In the genomic region with DNA sequence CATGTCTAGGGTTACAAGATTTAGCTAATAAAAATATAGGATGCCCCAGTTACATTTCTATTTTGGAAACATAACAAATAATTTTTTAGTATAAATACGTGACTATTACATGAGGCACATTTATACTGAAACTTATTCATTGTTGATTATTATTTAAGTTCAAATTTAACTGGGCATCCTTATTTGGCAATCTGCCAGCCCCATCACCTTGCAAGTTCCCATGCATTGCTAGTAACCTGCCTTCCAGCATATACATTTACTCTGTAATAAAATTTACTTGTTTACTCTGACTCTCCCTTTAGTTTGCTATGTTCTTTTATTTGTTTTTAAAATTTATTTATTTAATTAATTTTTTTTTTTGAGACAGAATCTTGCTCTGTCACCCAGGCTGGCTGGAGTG, we compare ENCODE assay signal across 4 cellular contexts.
"Had no signal": no experiment of that assay in that cellular context is flagged by ENCODE, and none has a peak within 500 bp of the region (broad histone marks: within the 10 kb centered on the region; RNA-seq: fewer than 3 reads in every experiment).

No MANE protein-coding gene starts in this region.

- DNase-seq: H9, HCEC 1CT, IMR-90 had no signal

- H2AFZ ChIP-seq: GM23338 had no signal

- H3K4me3 Mint-ChIP-seq: GM23338, H9 had no signal

- H3K27ac Mint-ChIP-seq: GM23338, H9 had no signal

- H3K4me2 ChIP-seq: GM23338 had no signal

- H3K4me3 ChIP-seq: GM23338 had no signal
